17 cellular contexts compared by ENCODE assay signal in genomic region chr9:70066874-70067273, GRCh38. TPM values are rescaled to one million over a fixed set of nuclear protein-coding genes. Genes with fewer than 3 reads are reported as not detected.
"Had no signal": no experiment of that assay in that cellular context is flagged by ENCODE, and none has a peak within 500 bp of the region (broad histone marks: within the 10 kb centered on the region; RNA-seq: fewer than 3 reads in every experiment).

No MANE protein-coding gene starts in this region.

- H3K9me3 ChIP-seq: breast epithelium, colonic mucosa, left lung, neutrophil, right lobe of liver, spleen, upper lobe of left lung had no signal

- DNase-seq: caudate nucleus; colonic mucosa; dermis blood vessel endothelial cell; immature natural killer cell; left lung; mesendoderm; naive thymus-derived CD8-positive, alpha-beta T cell; right lobe of liver; spleen; stimulated activated CD4-positive, alpha-beta T cell treated with anti-CD3 and anti-CD28 coated beads, Interleukin-15, amount 100 ng/mL, for 24 hours; stimulated activated CD4-positive, alpha-beta T cell treated with anti-CD3 and anti-CD28 coated beads, Interleukin-1b, Interleukin-23, amount 100 ng/mL, for 48 hours; stimulated activated CD4-positive, alpha-beta T cell treated with anti-CD3 and anti-CD28 coated beads, Interleukin-4, amount 100 ng/mL, for 24 hours; substantia nigra; upper lobe of left lung had no signal

- H3K36me3 ChIP-seq: breast epithelium, colonic mucosa, left lung, neutrophil, right lobe of liver, spleen, upper lobe of left lung had no signal

- H3K4me1 ChIP-seq: breast epithelium, colonic mucosa, left lung, right lobe of liver, spleen had no signal

- H3K4me3 ChIP-seq: breast epithelium, colonic mucosa, left lung, right lobe of liver, spleen, upper lobe of left lung had no signal

- ATAC-seq: left lung; naive thymus-derived CD8-positive, alpha-beta T cell; right lobe of liver; stimulated activated memory B cell treated with anti-CD40 and anti-IgM and Interleukin-4, amounts not matched to agents 10 μg/mL and 1 μg/mL and 100 μg/mL, for 72 hours had no signal

- H3K27me3 ChIP-seq: breast epithelium, colonic mucosa, left lung, neutrophil, right lobe of liver, upper lobe of left lung had no signal

- H3K27ac ChIP-seq: colonic mucosa, left lung, neutrophil, right lobe of liver, spleen had no signal

RNA-seq across cellular contexts. Expression of gene MAMDC2, which starts 23.2 kb away (rescaled TPM):
- total RNA-seq: naive thymus-derived CD8-positive, alpha-beta T cell had no signal
